Comparison of ENCODE assay signal across 8 cellular contexts in the genomic region with DNA sequence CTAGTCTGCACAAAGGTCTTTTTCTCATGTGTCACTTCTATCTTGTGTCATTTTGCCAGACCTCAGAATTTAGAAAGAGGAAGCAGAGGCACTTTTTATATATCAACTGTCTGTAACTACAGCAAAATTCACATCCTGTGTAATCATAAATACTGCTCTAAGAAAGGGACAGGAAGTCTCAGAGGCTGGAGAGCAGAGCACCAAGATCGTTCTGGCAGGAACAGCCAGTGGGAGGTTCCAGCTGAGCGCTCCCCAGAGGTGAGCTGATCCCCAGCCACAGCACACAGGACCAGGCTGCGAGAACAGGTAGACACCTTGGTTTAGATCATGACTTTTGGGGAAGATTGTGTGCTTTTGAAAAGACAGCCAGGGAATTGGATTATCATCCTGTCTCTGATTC.
A peak's percentile ranks its signal among the peaks of the same experiment; 100 is the strongest.
DNase-seq lines count a peak whose midpoint lies in the region; ATAC-seq and TF ChIP-seq lines count a peak whose summit lies in the region.

A gene with protein sequence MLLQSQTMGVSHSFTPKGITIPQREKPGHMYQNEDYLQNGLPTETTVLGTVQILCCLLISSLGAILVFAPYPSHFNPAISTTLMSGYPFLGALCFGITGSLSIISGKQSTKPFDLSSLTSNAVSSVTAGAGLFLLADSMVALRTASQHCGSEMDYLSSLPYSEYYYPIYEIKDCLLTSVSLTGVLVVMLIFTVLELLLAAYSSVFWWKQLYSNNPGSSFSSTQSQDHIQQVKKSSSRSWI (plus strand): TSS at position 174 of the 400 bp plus-strand sequence. CDS start 4,610 bp downstream, outside the sequence.

- H3K36me3 Mint-ChIP-seq in stimulated activated naive CD8-positive, alpha-beta T cell treated with anti-CD3 and anti-CD28 coated beads, Interleukin-15, Interleukin-2, amounts not matched to agents 100 ng/mL and 50 ng/mL, for 24 hours (ENCODE audit: low read depth): no peaks in the 10 kb centered on the region

- H3K27ac Mint-ChIP-seq in stimulated activated naive CD8-positive, alpha-beta T cell treated with anti-CD3 and anti-CD28 coated beads, Interleukin-15, Interleukin-2, amounts not matched to agents 100 ng/mL and 50 ng/mL, for 24 hours: peak within 1 kb of the TSS; percentile 45

- no peaks in the 10 kb centered on the region for H3K27me3 ChIP-seq in brain microvascular endothelial cell (replicated peaks)

- no peaks in the 10 kb centered on the region for H3K36me3 ChIP-seq in brain microvascular endothelial cell (replicated peaks)

- peak; percentile 93 for ATAC-seq in GM19463 (IDR thresholded peaks at IDR 0.05; ENCODE audit: unreplicated experiment)
- ATAC-seq in HG03520 (IDR thresholded peaks at IDR 0.05; ENCODE audit: unreplicated experiment): peak; percentile 84

- peaks cover 16% of the 10 kb centered on the region for H3K4me1 Mint-ChIP-seq in stimulated activated naive CD8-positive, alpha-beta T cell treated with anti-CD3 and anti-CD28 coated beads, Interleukin-15, Interleukin-2, amounts not matched to agents 100 ng/mL and 50 ng/mL, for 24 hours (ENCODE audit: low read depth)

- no peak for DNase-seq in coronary artery (ENCODE audit: low spot score)
- no peak for DNase-seq in kidney glomerular epithelial cell (lab: John Stamatoyannopoulos, UW)
- DNase-seq in brain microvascular endothelial cell: no peak
- DNase-seq in AG20443 (ENCODE audit: low spot score): no peak

- H3K27ac ChIP-seq in C4-2B (peak within 1 kb of the TSS; percentile 45; the same call in 1 of the 2 replicates), coronary artery (peak within 1 kb of the TSS in 1 of 2 donors; percentile 80), brain microvascular endothelial cell (no peak within 1 kb of the TSS)

- no peak for TF ChIP-seq CTCF in C4-2B (conservative IDR thresholded peaks at IDR 0.05)
- no peak for TF ChIP-seq CTCF in coronary artery (IDR thresholded peaks at IDR 0.05)
- TF ChIP-seq CTCF in brain microvascular endothelial cell (IDR thresholded peaks at IDR 0.05; ENCODE audit: low read depth, low read length, missing control alignments): no peak

- H3K4me3 Mint-ChIP-seq in stimulated activated naive CD8-positive, alpha-beta T cell treated with anti-CD3 and anti-CD28 coated beads, Interleukin-15, Interleukin-2, amounts not matched to agents 100 ng/mL and 50 ng/mL, for 24 hours: peak within 1 kb of the TSS; percentile 39

- in situ Hi-C loops in brain microvascular endothelial cell (cut with HindIII; ENCODE audit: low pct_ligation_motif_present, low sequenced_read_pairs): no loop called here

- peak within 1 kb of the TSS; percentile 60 for H3K4me3 ChIP-seq in coronary artery
- H3K4me3 ChIP-seq in brain microvascular endothelial cell (ENCODE audit: low read depth, low read length): no peak within 1 kb of the TSS

- H3K27me3 Mint-ChIP-seq in stimulated activated naive CD8-positive, alpha-beta T cell treated with anti-CD3 and anti-CD28 coated beads, Interleukin-15, Interleukin-2, amounts not matched to agents 100 ng/mL and 50 ng/mL, for 24 hours: peaks cover 4% of the 10 kb centered on the region

- H3K9me3 Mint-ChIP-seq in stimulated activated naive CD8-positive, alpha-beta T cell treated with anti-CD3 and anti-CD28 coated beads, Interleukin-15, Interleukin-2, amounts not matched to agents 100 ng/mL and 50 ng/mL, for 24 hours: no peaks in the 10 kb centered on the region
